ENCODE assay signal across 8 cellular contexts in genomic region chr13:39684531-39685137, GRCh38. TPM values are rescaled to one million over a fixed set of nuclear protein-coding genes. Genes with fewer than 3 reads are reported as not detected.
DNase-seq lines count a peak whose midpoint lies in the region; ATAC-seq and TF ChIP-seq lines count a peak whose summit lies in the region.

No MANE protein-coding gene starts in this region.

- TF ChIP-seq CTCF in upper lobe of right lung (IDR thresholded peaks at IDR 0.05), result peak; percentile 50

- H3K27me3 ChIP-seq in upper lobe of right lung, result no peaks in the 10 kb centered on the region

- in situ Hi-C loops in KBM-7 (cut with MboI; ENCODE audit: low pct_unique_long_range_greater_than_20kb, low sequenced_read_pairs), result no loop called here

- DNase-seq in COLO829 (ENCODE audit: low spot score), result peak; percentile 50
- peak; percentile 29 for DNase-seq in KBM-7
- peak; percentile 59 for DNase-seq in SW480 (ENCODE audit: low spot score)
- DNase-seq in iPS-NIHi11 (ENCODE audit: low spot score), result peak; percentile 11
- DNase-seq in upper lobe of right lung, result no peak
- DNase-seq in UCSD-AML1 (lab: John Stamatoyannopoulos, UW; ENCODE audit: unreplicated experiment), result no peak
- no peak for DNase-seq in substantia nigra (lab: John Stamatoyannopoulos, UW)
- no peak for DNase-seq in NCI-H2029 (lab: John Stamatoyannopoulos, UW)

- H3K27ac ChIP-seq in upper lobe of right lung (no peak overlapping the region), substantia nigra (ENCODE audit: low read depth, low read length, poor library complexity, severe bottlenecking) (no peak overlapping the region)

- no peak overlapping the region for H3K4me3 ChIP-seq in upper lobe of right lung

- intact Hi-C loops in upper lobe of right lung (cut with DNase I), result no loop called here

- H3K36me3 ChIP-seq in upper lobe of right lung, result peaks cover 34% of the 10 kb centered on the region

- no peaks in the 10 kb centered on the region for H3K4me1 ChIP-seq in upper lobe of right lung

- H3K9me3 ChIP-seq in upper lobe of right lung, result no peaks in the 10 kb centered on the region

- ATAC-seq in upper lobe of right lung, result no peak

RNA-seq across cellular contexts. Expression of gene COG6, which starts 29.2 kb away (rescaled TPM):
- 34.4 TPM for total RNA-seq in upper lobe of right lung

Comparison
In these comparisons a context has a peak if more than half of its experiments do, and no peak if none do; other contexts are left out.
1. DNase-seq: peak in COLO829 (single experiment), KBM-7 (single experiment), SW480 (single experiment) and iPS-NIHi11 (single experiment); none in upper lobe of right lung (single experiment), UCSD-AML1 (single experiment), substantia nigra (0 of 49) and NCI-H2029 (single experiment).